18 cellular contexts compared by ENCODE assay signal in the genomic region with DNA sequence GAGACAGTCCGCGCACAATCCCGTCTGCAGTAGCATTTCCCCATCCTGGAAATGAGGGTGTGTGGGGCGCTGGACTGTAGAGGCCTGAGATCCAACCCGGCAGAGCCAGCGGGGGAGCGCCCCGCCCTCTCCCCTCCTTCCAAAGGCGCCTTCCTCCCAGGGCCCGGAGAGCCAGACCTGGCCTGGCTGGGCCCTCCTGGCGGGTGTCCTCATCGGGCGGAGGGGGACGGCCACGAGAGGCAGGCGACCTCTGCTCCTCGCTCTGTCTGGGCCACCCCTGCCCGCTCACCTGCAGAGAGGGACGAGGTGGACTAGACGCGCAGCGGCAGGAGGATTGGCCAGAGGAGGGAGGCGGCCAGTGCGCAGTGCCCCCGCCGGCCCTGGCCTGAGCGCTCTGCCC. TPM values are rescaled to one million over a fixed set of nuclear protein-coding genes. Genes with fewer than 3 reads are reported as not detected.
"Had no signal": no experiment of that assay in that cellular context is flagged by ENCODE, and none has a peak within 500 bp of the region (broad histone marks: within the 10 kb centered on the region; RNA-seq: fewer than 3 reads in every experiment).

No MANE protein-coding gene starts in this region.

RNA-seq across cellular contexts. Expression of a gene that starts 28.5 kb away (rescaled TPM):
- total RNA-seq: activated naive CD4-positive, alpha-beta T cell treated with anti-CD3 and anti-CD28 coated beads for 36 hours; activated naive CD4-positive, alpha-beta T cell treated with anti-CD3 and anti-CD28 coated beads, Interleukin-2, amount 50 U/mL, for 72 hours; activated naive CD8-positive, alpha-beta T cell treated with anti-CD3 and anti-CD28 coated beads for 36 hours; activated naive CD8-positive, alpha-beta T cell treated with anti-CD3 and anti-CD28 coated beads, Interleukin-2, amount 10 ng/mL, durations not matched to agents 7 days and 5 days; activated T-cell treated with anti-CD3 and anti-CD28 coated beads, Interleukin-2, amount 50 U/mL, for 4 hours; activated T-cell treated with anti-CD3 and anti-CD28 coated beads, Interleukin-2, amount 50 U/mL, for 72 hours; activated T-helper 1 cell treated with anti-CD3 and anti-CD28 coated beads, Interleukin-12 subunit alpha, Interleukin-12 subunit beta, Interleukin-2, Interleukin-4 antibody, amounts not matched to agents 30 ng/mL and 10 ng/mL and 1 ng/mL, durations not matched to agents 14 hours and 24 hours and 36 hours; activated T-helper 17 cell treated with anti-CD3 and anti-CD28 coated beads, Interleukin-2, amount 50 U/mL, for 72 hours; activated T-helper 2 cell treated with anti-CD3 and anti-CD28 coated beads, Interferon-gamma antibody, Interleukin-2, Interleukin-4, amounts not matched to agents 10 μg/mL and 5 μg/mL and 100 μg/mL, durations not matched to agents 14 hours and 24 hours and 36 hours; adrenal gland; ascending aorta; astrocyte; body of pancreas; breast epithelium; bronchial epithelial cell; cardiac muscle cell; cardiac septum; cerebellum had no signal
- polyA plus RNA-seq: adrenal gland, cardiac muscle cell had no signal

RNA-seq across cellular contexts. Expression of a gene that starts 40.3 kb away (rescaled TPM):
- total RNA-seq: activated naive CD4-positive, alpha-beta T cell treated with anti-CD3 and anti-CD28 coated beads for 36 hours; activated naive CD4-positive, alpha-beta T cell treated with anti-CD3 and anti-CD28 coated beads, Interleukin-2, amount 50 U/mL, for 72 hours; activated naive CD8-positive, alpha-beta T cell treated with anti-CD3 and anti-CD28 coated beads for 36 hours; activated naive CD8-positive, alpha-beta T cell treated with anti-CD3 and anti-CD28 coated beads, Interleukin-2, amount 10 ng/mL, durations not matched to agents 7 days and 5 days; activated T-cell treated with anti-CD3 and anti-CD28 coated beads, Interleukin-2, amount 50 U/mL, for 4 hours; activated T-cell treated with anti-CD3 and anti-CD28 coated beads, Interleukin-2, amount 50 U/mL, for 72 hours; activated T-helper 1 cell treated with anti-CD3 and anti-CD28 coated beads, Interleukin-12 subunit alpha, Interleukin-12 subunit beta, Interleukin-2, Interleukin-4 antibody, amounts not matched to agents 30 ng/mL and 10 ng/mL and 1 ng/mL, durations not matched to agents 14 hours and 24 hours and 36 hours; activated T-helper 17 cell treated with anti-CD3 and anti-CD28 coated beads, Interleukin-2, amount 50 U/mL, for 72 hours; activated T-helper 2 cell treated with anti-CD3 and anti-CD28 coated beads, Interferon-gamma antibody, Interleukin-2, Interleukin-4, amounts not matched to agents 10 μg/mL and 5 μg/mL and 100 μg/mL, durations not matched to agents 14 hours and 24 hours and 36 hours; ascending aorta; bronchial epithelial cell; cardiac septum had no signal

RNA-seq across cellular contexts. Expression of a gene that starts 49.9 kb away (rescaled TPM):
- total RNA-seq: activated naive CD4-positive, alpha-beta T cell treated with anti-CD3 and anti-CD28 coated beads for 36 hours; activated naive CD4-positive, alpha-beta T cell treated with anti-CD3 and anti-CD28 coated beads, Interleukin-2, amount 50 U/mL, for 72 hours; activated naive CD8-positive, alpha-beta T cell treated with anti-CD3 and anti-CD28 coated beads for 36 hours; activated naive CD8-positive, alpha-beta T cell treated with anti-CD3 and anti-CD28 coated beads, Interleukin-2, amount 10 ng/mL, durations not matched to agents 7 days and 5 days; activated T-cell treated with anti-CD3 and anti-CD28 coated beads, Interleukin-2, amount 50 U/mL, for 72 hours; activated T-helper 1 cell treated with anti-CD3 and anti-CD28 coated beads, Interleukin-12 subunit alpha, Interleukin-12 subunit beta, Interleukin-2, Interleukin-4 antibody, amounts not matched to agents 30 ng/mL and 10 ng/mL and 1 ng/mL, durations not matched to agents 14 hours and 24 hours and 36 hours; activated T-helper 17 cell treated with anti-CD3 and anti-CD28 coated beads, Interleukin-2, amount 50 U/mL, for 72 hours; activated T-helper 2 cell treated with anti-CD3 and anti-CD28 coated beads, Interferon-gamma antibody, Interleukin-2, Interleukin-4, amounts not matched to agents 10 μg/mL and 5 μg/mL and 100 μg/mL, durations not matched to agents 14 hours and 24 hours and 36 hours; ascending aorta; astrocyte; breast epithelium; bronchial epithelial cell; cardiac septum had no signal
